In genomic region chr16:57268804-57269800, GRCh38 we compare ENCODE assay signal across 11 cellular contexts. TPM values are rescaled to one million over a fixed set of nuclear protein-coding genes. Genes with fewer than 3 reads are reported as not detected.
A peak's percentile ranks its signal among the peaks of the same experiment; 100 is the strongest.
DNase-seq lines count a peak whose midpoint lies in the region; ATAC-seq and TF ChIP-seq lines count a peak whose summit lies in the region.
"Had no signal": no experiment of that assay in that cellular context is flagged by ENCODE, and none has a peak within 500 bp of the region (broad histone marks: within the 10 kb centered on the region; RNA-seq: fewer than 3 reads in every experiment).

No MANE protein-coding gene starts in this region.

- H3K4me3 ChIP-seq in lower leg skin (ENCODE audit: low read depth, poor library complexity, severe bottlenecking): no peak overlapping the region

- H3K4me1 Mint-ChIP-seq in IgD-negative memory B cell: peaks cover 0 to 4% (median 2%) of the 10 kb centered on the region in 3 donors

- H3K27ac ChIP-seq in angular gyrus (ENCODE audit: low read depth, low read length) (peak overlapping the region; percentile 99), layer of hippocampus (ENCODE audit: low read depth, low read length) (peak overlapping the region; percentile 94), substantia nigra (ENCODE audit: low read depth, low read length, poor library complexity, severe bottlenecking) (peak overlapping the region; percentile 99)

- no peaks in the 10 kb centered on the region for H3K36me3 Mint-ChIP-seq in IgD-negative memory B cell

- DNase-seq in substantia nigra (lab: John Stamatoyannopoulos, UW) (peak in 2 of 49 donors; percentile 25 to 42), lower leg skin (ENCODE audit: low spot score in 2 of 2) (no peak), NCI-H2171 (lab: John Stamatoyannopoulos, UW) (no peak)
- DNase-seq: activated CD8-positive, alpha-beta memory T cell treated with anti-CD3 and anti-CD28 coated beads, Interleukin-2, amount 50 U/mL, for 4 hours; hippocampal formation; NCI-H446; occipital lobe had no signal

- no peak for TF ChIP-seq POLR2A in lower leg skin (IDR thresholded peaks at IDR 0.05)

- TF ChIP-seq CTCF in lower leg skin (IDR thresholded peaks at IDR 0.05): no peak

- H3K9me3 Mint-ChIP-seq in IgD-negative memory B cell: no peaks in the 10 kb centered on the region

- no peak overlapping the region for H3K4me3 Mint-ChIP-seq in IgD-negative memory B cell

- no peak for ATAC-seq in GM19351 (IDR thresholded peaks at IDR 0.05; ENCODE audit: unreplicated experiment)

- H3K27me3 Mint-ChIP-seq in IgD-negative memory B cell: peaks cover 2% of the 10 kb centered on the region

- peak overlapping the region in 2 of 3 donors; percentile 14 to 85 for H3K27ac Mint-ChIP-seq in IgD-negative memory B cell

- intact Hi-C loops in lower leg skin (cut with DNase I; ENCODE audit: low total_unique reads): no loop called here

- no peaks in the 10 kb centered on the region for H3K27me3 ChIP-seq in layer of hippocampus (ENCODE audit: control insufficient read depth, insufficient read depth, low read length)

- 57% methylated on average over 14 of the region's 14 CpGs for WGBS in lower leg skin, 2 donors

RNA-seq across cellular contexts. Expression of gene PLLP, which starts 15.4 kb away (rescaled TPM):
- 1.1 TPM for polyA plus RNA-seq in IgD-negative memory B cell
- 100 to 1,000 TPM in 3 of 4 donors, 10 to 100 TPM in 1; 58.4 to 241 (median 218) TPM for total RNA-seq in lower leg skin

RNA-seq across cellular contexts. Expression of gene ARL2BP, which starts 24.0 kb away (rescaled TPM):
- polyA plus RNA-seq in IgD-negative memory B cell: 108 TPM
- 10 to 100 TPM; 36.3 to 62.6 (median 48.0) TPM for total RNA-seq in lower leg skin
